In genomic region chr6:114404339-114404955, GRCh38 we compare ENCODE assay signal across 31 cellular contexts.
"Had no signal": no experiment of that assay in that cellular context is flagged by ENCODE, and none has a peak within 500 bp of the region (broad histone marks: within the 10 kb centered on the region; RNA-seq: fewer than 3 reads in every experiment).

No MANE protein-coding gene starts in this region.

- H3K27me3 Mint-ChIP-seq: dendritic cell treated with granulocyte-macrophage colony-stimulating factor and Interleukin-4, amounts not matched to agents 40 ng/mL and 50 ng/mL, for 4 days; naive thymus-derived CD4-positive, alpha-beta T cell; progenitor cell of endocrine pancreas had no signal

- H3K36me3 ChIP-seq: gastroesophageal sphincter, heart right ventricle, left lung, neural progenitor cell, right atrium auricular region, stomach, thyroid gland, vagina had no signal

- H3K79me2 ChIP-seq: parathyroid adenoma had no signal

- H3K4me2 ChIP-seq: neural progenitor cell, smooth muscle cell had no signal

- H3K27ac Mint-ChIP-seq: dendritic cell treated with granulocyte-macrophage colony-stimulating factor and Interleukin-4, amounts not matched to agents 40 ng/mL and 50 ng/mL, for 4 days; endodermal cell; naive thymus-derived CD4-positive, alpha-beta T cell; nephron; neural progenitor cell; progenitor cell of endocrine pancreas had no signal

- H3K27me3 ChIP-seq: foreskin keratinocyte, gastroesophageal sphincter, heart right ventricle, left lung, neural progenitor cell, right atrium auricular region, stomach, thyroid gland, vagina had no signal

- H3K4me1 ChIP-seq: foreskin keratinocyte, gastroesophageal sphincter, heart right ventricle, left lung, parathyroid adenoma, right atrium auricular region, stomach, thyroid gland, vagina had no signal

- H2AFZ ChIP-seq: neural progenitor cell, parathyroid adenoma had no signal

- H3K9ac ChIP-seq: neural progenitor cell, parathyroid adenoma had no signal

- H3K27ac ChIP-seq: epithelial cell of prostate, foreskin keratinocyte, gastroesophageal sphincter, heart right ventricle, left lung, neural progenitor cell, parathyroid adenoma, right atrium auricular region, stomach, thyroid gland, vagina had no signal

- ATAC-seq: esophagus mucosa; foreskin keratinocyte; gastroesophageal sphincter; heart right ventricle; left cardiac atrium; left lung; naive thymus-derived CD4-positive, alpha-beta T cell; sciatic nerve had no signal

- H3K9me3 ChIP-seq: gastroesophageal sphincter, heart right ventricle, left lung, right atrium auricular region, stomach, thyroid gland, vagina had no signal

- FAIRE-seq: islet of Langerhans had no signal

- H3K4me3 ChIP-seq: gastroesophageal sphincter, heart right ventricle, left lung, neural progenitor cell, right atrium auricular region, smooth muscle cell, stomach, thyroid gland, vagina had no signal

- H3K36me3 Mint-ChIP-seq: naive thymus-derived CD4-positive, alpha-beta T cell; neural progenitor cell had no signal

- DNase-seq: effector CD8-positive, alpha-beta T cell; endodermal cell; foreskin keratinocyte; heart right ventricle; hippocampal formation; left cardiac atrium; left lung; mesenchymal stem cell; midbrain; naive thymus-derived CD4-positive, alpha-beta T cell; stimulated activated CD4-positive, alpha-beta T cell treated with anti-CD3 and anti-CD28 coated beads, Interleukin-12 subunit alpha, Interleukin-12 subunit beta, amount 100 ng/mL, for 4 hours; stimulated activated CD4-positive, alpha-beta T cell treated with anti-CD3 and anti-CD28 coated beads, Interleukin-1b, Interleukin-23, amount 100 ng/mL, for 48 hours; stimulated activated CD4-positive, alpha-beta T cell treated with anti-CD3 and anti-CD28 coated beads, Interleukin-4, amount 100 ng/mL, for 1 hour; stimulated activated CD8-positive, alpha-beta memory T cell treated with anti-CD3 and anti-CD28 coated beads, Interleukin-4, amount 100 ng/mL, for 48 hours; stimulated activated naive CD4-positive, alpha-beta T cell treated with Interleukin-2 at 50 U/mL for 16 hours; stomach; thyroid gland; trophoblast cell had no signal

- H3K4me1 Mint-ChIP-seq: naive thymus-derived CD4-positive, alpha-beta T cell; neural progenitor cell had no signal

- H3K4me3 Mint-ChIP-seq: dendritic cell treated with granulocyte-macrophage colony-stimulating factor and Interleukin-4, amounts not matched to agents 40 ng/mL and 50 ng/mL, for 4 days; endodermal cell; naive thymus-derived CD4-positive, alpha-beta T cell; nephron; neural progenitor cell had no signal

- H3K9me3 Mint-ChIP-seq: dendritic cell treated with granulocyte-macrophage colony-stimulating factor and Interleukin-4, amounts not matched to agents 40 ng/mL and 50 ng/mL, for 4 days; endodermal cell; nephron; neural progenitor cell had no signal
